20 cellular contexts compared by ENCODE assay signal in genomic region chr4:42442601-42443000, GRCh38. TPM values are rescaled to one million over a fixed set of nuclear protein-coding genes. Genes with fewer than 3 reads are reported as not detected.
DNase-seq lines count a peak whose midpoint lies in the region; ATAC-seq, FAIRE-seq and TF ChIP-seq lines count a peak whose summit lies in the region.
"Had no signal": no experiment of that assay in that cellular context is flagged by ENCODE, and none has a peak within 500 bp of the region (broad histone marks: within the 10 kb centered on the region; RNA-seq: fewer than 3 reads in every experiment).

No MANE protein-coding gene starts in this region.

- H3K27me3 Mint-ChIP-seq in activated CD4-positive, alpha-beta T cell treated with anti-CD3 and anti-CD28 coated beads, Interleukin-2, amount 10 ng/mL, durations not matched to agents 24 days and 14 days, result no peaks in the 10 kb centered on the region
- no peaks in the 10 kb centered on the region for H3K27me3 Mint-ChIP-seq in activated CD4-positive, alpha-beta T cell treated with anti-CD3 and anti-CD28 coated beads, Interleukin-2, amount 10 ng/mL, durations not matched to agents 7 days and 5 days
- H3K27me3 Mint-ChIP-seq in nephron progenitor cell (ENCODE audit: low read depth, poor library complexity), result peaks cover 6% of the 10 kb centered on the region
- no peaks in the 10 kb centered on the region for H3K27me3 Mint-ChIP-seq in activated CD8-positive, alpha-beta T cell treated with anti-CD3 and anti-CD28 coated beads for 36 hours
- H3K27me3 Mint-ChIP-seq: B cell; CD4-positive, alpha-beta T cell had no signal

- no peak for FAIRE-seq in frontal cortex (lab: Jason Lieb, UNC)
- FAIRE-seq: A549, D721Med, G401.6, GM12891 had no signal

- intact Hi-C loops in activated CD4-positive, alpha-beta T cell treated with anti-CD3 and anti-CD28 coated beads, Interleukin-2, amount 10 ng/mL, durations not matched to agents 24 days and 14 days (cut with micrococcal nuclease), result no loop called here
- intact Hi-C loops in activated CD8-positive, alpha-beta T cell treated with anti-CD3 and anti-CD28 coated beads for 36 hours (cut with micrococcal nuclease), result no loop called here

- no peak overlapping the region for H3K4me3 Mint-ChIP-seq in activated CD4-positive, alpha-beta T cell treated with anti-CD3 and anti-CD28 coated beads, Interleukin-2, amount 10 ng/mL, durations not matched to agents 24 days and 14 days
- no peak overlapping the region for H3K4me3 Mint-ChIP-seq in activated CD4-positive, alpha-beta T cell treated with anti-CD3 and anti-CD28 coated beads, Interleukin-2, amount 10 ng/mL, durations not matched to agents 7 days and 5 days
- no peak overlapping the region for H3K4me3 Mint-ChIP-seq in nephron progenitor cell
- H3K4me3 Mint-ChIP-seq in activated CD8-positive, alpha-beta T cell treated with anti-CD3 and anti-CD28 coated beads for 36 hours, result no peak overlapping the region
- H3K4me3 Mint-ChIP-seq: B cell; CD4-positive, alpha-beta T cell; CD8-positive, alpha-beta T cell had no signal

- peaks cover 10% of the 10 kb centered on the region for H3K36me3 Mint-ChIP-seq in activated CD4-positive, alpha-beta T cell treated with anti-CD3 and anti-CD28 coated beads, Interleukin-2, amount 10 ng/mL, durations not matched to agents 24 days and 14 days (ENCODE audit: low read depth)
- peaks cover 6% of the 10 kb centered on the region for H3K36me3 Mint-ChIP-seq in activated CD4-positive, alpha-beta T cell treated with anti-CD3 and anti-CD28 coated beads, Interleukin-2, amount 10 ng/mL, durations not matched to agents 7 days and 5 days (ENCODE audit: low read depth)
- no peaks in the 10 kb centered on the region for H3K36me3 Mint-ChIP-seq in nephron progenitor cell (ENCODE audit: low read depth)
- peaks cover 17% of the 10 kb centered on the region for H3K36me3 Mint-ChIP-seq in activated CD8-positive, alpha-beta T cell treated with anti-CD3 and anti-CD28 coated beads for 36 hours (ENCODE audit: low read depth)

- no peak for TF ChIP-seq CTCF in nephron progenitor cell (IDR thresholded peaks at IDR 0.05)
- TF ChIP-seq CTCF in activated CD8-positive, alpha-beta T cell treated with anti-CD3 and anti-CD28 coated beads for 36 hours (IDR thresholded peaks at IDR 0.05), result no peak

- DNase-seq in activated CD4-positive, alpha-beta T cell treated with anti-CD3 and anti-CD28 coated beads, Interleukin-2, amount 10 ng/mL, durations not matched to agents 24 days and 14 days, result peak; percentile 12
- no peak for DNase-seq in activated CD4-positive, alpha-beta T cell treated with anti-CD3 and anti-CD28 coated beads, Interleukin-2, amount 10 ng/mL, durations not matched to agents 7 days and 5 days
- peak; percentile 9 for DNase-seq in dermis blood vessel endothelial cell
- DNase-seq in nephron progenitor cell, result no peak
- DNase-seq in medulla oblongata (ENCODE audit: extremely low spot score), result no peak
- DNase-seq in activated CD8-positive, alpha-beta T cell treated with anti-CD3 and anti-CD28 coated beads for 36 hours, result no peak
- no peak for DNase-seq in frontal cortex (ENCODE audit: low spot score in 2 of 2)
- DNase-seq: AML-193; Caco-2; Calu3; CD4-positive, alpha-beta T cell; CD8-positive, alpha-beta T cell; DMS79 treated with DMSO at 0.1 percent for 48 hours; GF-D8 had no signal

- no peaks in the 10 kb centered on the region for H3K4me1 Mint-ChIP-seq in activated CD4-positive, alpha-beta T cell treated with anti-CD3 and anti-CD28 coated beads, Interleukin-2, amount 10 ng/mL, durations not matched to agents 24 days and 14 days
- H3K4me1 Mint-ChIP-seq in activated CD4-positive, alpha-beta T cell treated with anti-CD3 and anti-CD28 coated beads, Interleukin-2, amount 10 ng/mL, durations not matched to agents 7 days and 5 days, result no peaks in the 10 kb centered on the region
- peaks cover 23% of the 10 kb centered on the region for H3K4me1 Mint-ChIP-seq in nephron progenitor cell
- no peaks in the 10 kb centered on the region for H3K4me1 Mint-ChIP-seq in activated CD8-positive, alpha-beta T cell treated with anti-CD3 and anti-CD28 coated beads for 36 hours (ENCODE audit: low read depth)
- H3K4me1 Mint-ChIP-seq: B cell had no signal

- ATAC-seq in SK-N-SH treated with all-trans-retinoic acid at 6 μM for 48 hours, result peak; percentile 70
- no peak for ATAC-seq in activated CD8-positive, alpha-beta T cell treated with anti-CD3 and anti-CD28 coated beads for 36 hours
- ATAC-seq: A549; CD8-positive, alpha-beta T cell had no signal

- POLR2A ChIA-PET in activated CD4-positive, alpha-beta T cell treated with anti-CD3 and anti-CD28 coated beads, Interleukin-2, amount 10 ng/mL, durations not matched to agents 7 days and 5 days (lab: Charles Lee), result no interaction called here
- POLR2A ChIA-PET in activated CD8-positive, alpha-beta T cell treated with anti-CD3 and anti-CD28 coated beads for 36 hours (lab: Charles Lee), result no interaction called here

- no peaks in the 10 kb centered on the region for H3K9me3 Mint-ChIP-seq in activated CD4-positive, alpha-beta T cell treated with anti-CD3 and anti-CD28 coated beads, Interleukin-2, amount 10 ng/mL, durations not matched to agents 24 days and 14 days
- H3K9me3 Mint-ChIP-seq in activated CD4-positive, alpha-beta T cell treated with anti-CD3 and anti-CD28 coated beads, Interleukin-2, amount 10 ng/mL, durations not matched to agents 7 days and 5 days, result no peaks in the 10 kb centered on the region
- H3K9me3 Mint-ChIP-seq in nephron progenitor cell, result no peaks in the 10 kb centered on the region
- no peaks in the 10 kb centered on the region for H3K9me3 Mint-ChIP-seq in activated CD8-positive, alpha-beta T cell treated with anti-CD3 and anti-CD28 coated beads for 36 hours
- H3K9me3 Mint-ChIP-seq: CD4-positive, alpha-beta T cell; CD8-positive, alpha-beta T cell had no signal

- H3K27ac Mint-ChIP-seq in activated CD4-positive, alpha-beta T cell treated with anti-CD3 and anti-CD28 coated beads, Interleukin-2, amount 10 ng/mL, durations not matched to agents 24 days and 14 days, result no peak overlapping the region
- no peak overlapping the region for H3K27ac Mint-ChIP-seq in activated CD4-positive, alpha-beta T cell treated with anti-CD3 and anti-CD28 coated beads, Interleukin-2, amount 10 ng/mL, durations not matched to agents 7 days and 5 days
- peak overlapping the region; percentile 60 for H3K27ac Mint-ChIP-seq in nephron progenitor cell
- no peak overlapping the region for H3K27ac Mint-ChIP-seq in activated CD8-positive, alpha-beta T cell treated with anti-CD3 and anti-CD28 coated beads for 36 hours
- H3K27ac Mint-ChIP-seq: B cell; CD4-positive, alpha-beta T cell; CD8-positive, alpha-beta T cell had no signal

- CTCF ChIA-PET in activated CD4-positive, alpha-beta T cell treated with anti-CD3 and anti-CD28 coated beads, Interleukin-2, amount 10 ng/mL, durations not matched to agents 7 days and 5 days (lab: Charles Lee), result no interaction called here
- CTCF ChIA-PET in activated CD8-positive, alpha-beta T cell treated with anti-CD3 and anti-CD28 coated beads for 36 hours (lab: Charles Lee), result no interaction called here

TF ChIP-seq in SK-N-SH treated with all-trans-retinoic acid at 6 μM for 48 hours, 23 proteins besides CTCF, POLR2A, EP300 and RAD21 (continues in another document):
- no peak for TF ChIP-seq GLIS3 (CRISPR knock-in tag; IDR thresholded peaks at IDR 0.05)
- no peak for TF ChIP-seq PATZ1 (CRISPR knock-in tag; IDR thresholded peaks at IDR 0.05; ENCODE audit: borderline replicate concordance)
- no peak for TF ChIP-seq TSHZ2 (CRISPR knock-in tag; IDR thresholded peaks at IDR 0.05)
- no peak for TF ChIP-seq ZC3H10 (CRISPR knock-in tag; IDR thresholded peaks at IDR 0.05)

RNA-seq across cellular contexts. Expression of gene SHISA3, which starts 45.3 kb away (rescaled TPM):
- 0.09 and 0.23 TPM in 2 replicates for total RNA-seq in activated CD4-positive, alpha-beta T cell treated with anti-CD3 and anti-CD28 coated beads, Interleukin-2, amount 10 ng/mL, durations not matched to agents 24 days and 14 days
- under 1 TPM; 0.42 to 0.69 TPM for total RNA-seq in activated CD4-positive, alpha-beta T cell treated with anti-CD3 and anti-CD28 coated beads, Interleukin-2, amount 10 ng/mL, durations not matched to agents 7 days and 5 days
- total RNA-seq in dermis blood vessel endothelial cell, result 2.0 and 2.7 TPM in 2 replicates
- under 1 TPM in 1 of 2 experiments, not detected in 1; 0.23 TPM for total RNA-seq in activated CD8-positive, alpha-beta T cell treated with anti-CD3 and anti-CD28 coated beads for 36 hours
- total RNA-seq in frontal cortex, result under 0.01 TPM
- total RNA-seq: B cell; Caco-2; Calu3; CD4-positive, alpha-beta T cell; CD8-positive, alpha-beta T cell had no signal

Comparison
In these comparisons a context has a peak if more than half of its experiments do, and no peak if none do; other contexts are left out.
1. DNase-seq: peak in activated CD4-positive, alpha-beta T cell treated with anti-CD3 and anti-CD28 coated beads, Interleukin-2, amount 10 ng/mL, durations not matched to agents 24 days and 14 days (single experiment) and dermis blood vessel endothelial cell (single experiment); none in activated CD4-positive, alpha-beta T cell treated with anti-CD3 and anti-CD28 coated beads, Interleukin-2, amount 10 ng/mL, durations not matched to agents 7 days and 5 days (single experiment), nephron progenitor cell (single experiment), medulla oblongata (single experiment), activated CD8-positive, alpha-beta T cell treated with anti-CD3 and anti-CD28 coated beads for 36 hours (single experiment) and frontal cortex (0 of 2).